Comparison of ENCODE assay signal across 1 cellular context in the genomic region with DNA sequence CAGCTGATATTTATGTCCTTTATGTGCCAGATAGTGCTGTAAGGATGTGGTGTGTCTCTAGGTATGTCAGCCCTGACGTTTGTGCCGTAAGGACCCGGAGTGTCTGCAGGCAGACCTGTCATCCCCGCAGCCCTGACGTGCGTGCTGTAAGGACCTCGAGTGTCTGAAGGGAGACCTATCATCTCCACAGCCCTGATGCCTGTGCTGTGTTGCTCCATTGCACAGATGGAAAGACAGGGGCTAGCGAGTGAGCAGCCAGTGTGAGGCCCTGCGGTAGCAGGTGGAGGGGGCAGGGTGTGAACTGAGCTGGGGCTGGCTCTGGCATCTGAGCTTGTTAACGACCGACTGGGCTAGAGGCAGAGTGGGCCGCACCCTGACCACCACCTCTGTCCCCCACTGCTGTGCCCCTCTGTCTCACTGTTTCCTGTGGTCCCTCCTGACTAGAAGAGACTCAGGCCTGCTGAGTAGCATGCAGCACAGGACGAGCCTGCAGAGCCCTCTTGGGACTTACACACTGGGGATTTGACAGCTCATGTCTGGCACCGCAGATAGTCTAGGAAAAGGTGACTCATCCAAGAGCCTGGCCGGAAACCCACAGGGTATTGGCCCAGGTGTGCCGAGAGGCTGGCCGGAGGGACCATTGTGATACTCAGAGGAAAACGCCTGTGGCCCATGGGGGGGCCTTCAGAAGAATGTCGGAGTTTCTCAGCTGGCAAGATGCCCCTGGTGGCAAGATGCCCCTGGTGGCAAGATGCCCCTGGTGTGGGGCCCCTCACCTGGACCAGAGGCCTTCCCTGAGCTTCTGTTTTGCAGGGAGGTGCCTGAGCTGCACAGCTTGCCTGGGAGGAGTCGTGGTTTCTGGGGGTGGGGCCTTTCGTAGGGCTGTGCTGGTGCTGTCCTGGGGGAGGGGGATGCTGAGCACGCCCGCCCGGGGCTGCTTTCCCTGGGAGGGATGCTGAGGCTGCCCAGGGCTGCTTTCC.
A peak's percentile ranks its signal among the peaks of the same experiment; 100 is the strongest.
TF ChIP-seq lines count a peak whose summit lies in the region.

No MANE protein-coding gene starts in this region.

TF ChIP-seq in K562, 482 proteins besides CTCF, POLR2A, EP300 and RAD21 (continued from another document and continues in another):
- TF ChIP-seq, protein P1, sequence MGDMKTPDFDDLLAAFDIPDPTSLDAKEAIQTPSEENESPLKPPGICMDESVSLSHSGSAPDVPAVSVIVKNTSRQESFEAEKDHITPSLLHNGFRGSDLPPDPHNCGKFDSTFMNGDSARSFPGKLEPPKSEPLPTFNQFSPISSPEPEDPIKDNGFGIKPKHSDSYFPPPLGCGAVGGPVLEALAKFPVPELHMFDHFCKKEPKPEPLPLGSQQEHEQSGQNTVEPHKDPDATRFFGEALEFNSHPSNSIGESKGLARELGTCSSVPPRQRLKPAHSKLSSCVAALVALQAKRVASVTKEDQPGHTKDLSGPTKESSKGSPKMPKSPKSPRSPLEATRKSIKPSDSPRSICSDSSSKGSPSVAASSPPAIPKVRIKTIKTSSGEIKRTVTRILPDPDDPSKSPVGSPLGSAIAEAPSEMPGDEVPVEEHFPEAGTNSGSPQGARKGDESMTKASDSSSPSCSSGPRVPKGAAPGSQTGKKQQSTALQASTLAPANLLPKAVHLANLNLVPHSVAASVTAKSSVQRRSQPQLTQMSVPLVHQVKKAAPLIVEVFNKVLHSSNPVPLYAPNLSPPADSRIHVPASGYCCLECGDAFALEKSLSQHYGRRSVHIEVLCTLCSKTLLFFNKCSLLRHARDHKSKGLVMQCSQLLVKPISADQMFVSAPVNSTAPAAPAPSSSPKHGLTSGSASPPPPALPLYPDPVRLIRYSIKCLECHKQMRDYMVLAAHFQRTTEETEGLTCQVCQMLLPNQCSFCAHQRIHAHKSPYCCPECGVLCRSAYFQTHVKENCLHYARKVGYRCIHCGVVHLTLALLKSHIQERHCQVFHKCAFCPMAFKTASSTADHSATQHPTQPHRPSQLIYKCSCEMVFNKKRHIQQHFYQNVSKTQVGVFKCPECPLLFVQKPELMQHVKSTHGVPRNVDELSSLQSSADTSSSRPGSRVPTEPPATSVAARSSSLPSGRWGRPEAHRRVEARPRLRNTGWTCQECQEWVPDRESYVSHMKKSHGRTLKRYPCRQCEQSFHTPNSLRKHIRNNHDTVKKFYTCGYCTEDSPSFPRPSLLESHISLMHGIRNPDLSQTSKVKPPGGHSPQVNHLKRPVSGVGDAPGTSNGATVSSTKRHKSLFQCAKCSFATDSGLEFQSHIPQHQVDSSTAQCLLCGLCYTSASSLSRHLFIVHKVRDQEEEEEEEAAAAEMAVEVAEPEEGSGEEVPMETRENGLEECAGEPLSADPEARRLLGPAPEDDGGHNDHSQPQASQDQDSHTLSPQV (IDR thresholded peaks at IDR 0.05), result no peak
- TF ChIP-seq CREBBP (IDR thresholded peaks at IDR 0.05; ENCODE audit: low read depth, low read length), result no peak
- no peak for TF ChIP-seq CHD4 (IDR thresholded peaks at IDR 0.05; ENCODE audit: insufficient read depth, insufficient replicate concordance, low read depth, low read length, poor library complexity, severe bottlenecking)
- TF ChIP-seq ESRRB (CRISPR knock-in tag; IDR thresholded peaks at IDR 0.05; ENCODE audit: borderline replicate concordance), result no peak
- no peak for TF ChIP-seq SMAD3 (CRISPR knock-in tag; conservative IDR thresholded peaks at IDR 0.05)
- TF ChIP-seq, protein P2, sequence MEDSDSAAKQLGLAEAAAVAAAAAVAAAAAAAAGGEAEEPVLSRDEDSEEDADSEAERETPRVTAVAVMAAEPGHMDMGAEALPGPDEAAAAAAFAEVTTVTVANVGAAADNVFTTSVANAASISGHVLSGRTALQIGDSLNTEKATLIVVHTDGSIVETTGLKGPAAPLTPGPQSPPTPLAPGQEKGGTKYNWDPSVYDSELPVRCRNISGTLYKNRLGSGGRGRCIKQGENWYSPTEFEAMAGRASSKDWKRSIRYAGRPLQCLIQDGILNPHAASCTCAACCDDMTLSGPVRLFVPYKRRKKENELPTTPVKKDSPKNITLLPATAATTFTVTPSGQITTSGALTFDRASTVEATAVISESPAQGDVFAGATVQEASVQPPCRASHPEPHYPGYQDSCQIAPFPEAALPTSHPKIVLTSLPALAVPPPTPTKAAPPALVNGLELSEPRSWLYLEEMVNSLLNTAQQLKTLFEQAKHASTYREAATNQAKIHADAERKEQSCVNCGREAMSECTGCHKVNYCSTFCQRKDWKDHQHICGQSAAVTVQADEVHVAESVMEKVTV (CRISPR knock-in tag; IDR thresholded peaks at IDR 0.05), result no peak
- no peak for TF ChIP-seq NCOA1 (IDR thresholded peaks at IDR 0.05; ENCODE audit: low read depth)
- no peak for TF ChIP-seq ZNF57 (CRISPR knock-in tag; IDR thresholded peaks at IDR 0.05)
- TF ChIP-seq DPF2 (IDR thresholded peaks at IDR 0.05), result peak; percentile 88
- TF ChIP-seq HDAC6 (IDR thresholded peaks at IDR 0.05; ENCODE audit: low read depth, low read length), result no peak
- TF ChIP-seq ZNF316 (IDR thresholded peaks at IDR 0.05), result no peak
- no peak for TF ChIP-seq ZNF431 (CRISPR knock-in tag; IDR thresholded peaks at IDR 0.05)
- TF ChIP-seq, protein P3, sequence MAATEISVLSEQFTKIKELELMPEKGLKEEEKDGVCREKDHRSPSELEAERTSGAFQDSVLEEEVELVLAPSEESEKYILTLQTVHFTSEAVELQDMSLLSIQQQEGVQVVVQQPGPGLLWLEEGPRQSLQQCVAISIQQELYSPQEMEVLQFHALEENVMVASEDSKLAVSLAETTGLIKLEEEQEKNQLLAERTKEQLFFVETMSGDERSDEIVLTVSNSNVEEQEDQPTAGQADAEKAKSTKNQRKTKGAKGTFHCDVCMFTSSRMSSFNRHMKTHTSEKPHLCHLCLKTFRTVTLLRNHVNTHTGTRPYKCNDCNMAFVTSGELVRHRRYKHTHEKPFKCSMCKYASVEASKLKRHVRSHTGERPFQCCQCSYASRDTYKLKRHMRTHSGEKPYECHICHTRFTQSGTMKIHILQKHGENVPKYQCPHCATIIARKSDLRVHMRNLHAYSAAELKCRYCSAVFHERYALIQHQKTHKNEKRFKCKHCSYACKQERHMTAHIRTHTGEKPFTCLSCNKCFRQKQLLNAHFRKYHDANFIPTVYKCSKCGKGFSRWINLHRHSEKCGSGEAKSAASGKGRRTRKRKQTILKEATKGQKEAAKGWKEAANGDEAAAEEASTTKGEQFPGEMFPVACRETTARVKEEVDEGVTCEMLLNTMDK (IDR thresholded peaks at IDR 0.05; ENCODE audit: borderline replicate concordance, insufficient read depth, low read depth, low read length, poor library complexity, severe bottlenecking), result no peak
- no peak for TF ChIP-seq BMI1 (IDR thresholded peaks at IDR 0.05; ENCODE audit: low read length)
- TF ChIP-seq DNMT1 (IDR thresholded peaks at IDR 0.05), result no peak
- TF ChIP-seq, protein P4, sequence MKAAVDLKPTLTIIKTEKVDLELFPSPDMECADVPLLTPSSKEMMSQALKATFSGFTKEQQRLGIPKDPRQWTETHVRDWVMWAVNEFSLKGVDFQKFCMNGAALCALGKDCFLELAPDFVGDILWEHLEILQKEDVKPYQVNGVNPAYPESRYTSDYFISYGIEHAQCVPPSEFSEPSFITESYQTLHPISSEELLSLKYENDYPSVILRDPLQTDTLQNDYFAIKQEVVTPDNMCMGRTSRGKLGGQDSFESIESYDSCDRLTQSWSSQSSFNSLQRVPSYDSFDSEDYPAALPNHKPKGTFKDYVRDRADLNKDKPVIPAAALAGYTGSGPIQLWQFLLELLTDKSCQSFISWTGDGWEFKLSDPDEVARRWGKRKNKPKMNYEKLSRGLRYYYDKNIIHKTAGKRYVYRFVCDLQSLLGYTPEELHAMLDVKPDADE (conservative IDR thresholded peaks at IDR 0.05; ENCODE audit: control insufficient read depth, low read depth, low read length), result peak; percentile 62; the same call in 1 of the 2 replicates
- TF ChIP-seq BCL6 (CRISPR knock-in tag; IDR thresholded peaks at IDR 0.05), result no peak
- TF ChIP-seq NRF1 (conservative IDR thresholded peaks at IDR 0.05 in 1 of 2, IDR thresholded peaks at IDR 0.05 in 1 of 2), result no peak
- TF ChIP-seq, protein P5, sequence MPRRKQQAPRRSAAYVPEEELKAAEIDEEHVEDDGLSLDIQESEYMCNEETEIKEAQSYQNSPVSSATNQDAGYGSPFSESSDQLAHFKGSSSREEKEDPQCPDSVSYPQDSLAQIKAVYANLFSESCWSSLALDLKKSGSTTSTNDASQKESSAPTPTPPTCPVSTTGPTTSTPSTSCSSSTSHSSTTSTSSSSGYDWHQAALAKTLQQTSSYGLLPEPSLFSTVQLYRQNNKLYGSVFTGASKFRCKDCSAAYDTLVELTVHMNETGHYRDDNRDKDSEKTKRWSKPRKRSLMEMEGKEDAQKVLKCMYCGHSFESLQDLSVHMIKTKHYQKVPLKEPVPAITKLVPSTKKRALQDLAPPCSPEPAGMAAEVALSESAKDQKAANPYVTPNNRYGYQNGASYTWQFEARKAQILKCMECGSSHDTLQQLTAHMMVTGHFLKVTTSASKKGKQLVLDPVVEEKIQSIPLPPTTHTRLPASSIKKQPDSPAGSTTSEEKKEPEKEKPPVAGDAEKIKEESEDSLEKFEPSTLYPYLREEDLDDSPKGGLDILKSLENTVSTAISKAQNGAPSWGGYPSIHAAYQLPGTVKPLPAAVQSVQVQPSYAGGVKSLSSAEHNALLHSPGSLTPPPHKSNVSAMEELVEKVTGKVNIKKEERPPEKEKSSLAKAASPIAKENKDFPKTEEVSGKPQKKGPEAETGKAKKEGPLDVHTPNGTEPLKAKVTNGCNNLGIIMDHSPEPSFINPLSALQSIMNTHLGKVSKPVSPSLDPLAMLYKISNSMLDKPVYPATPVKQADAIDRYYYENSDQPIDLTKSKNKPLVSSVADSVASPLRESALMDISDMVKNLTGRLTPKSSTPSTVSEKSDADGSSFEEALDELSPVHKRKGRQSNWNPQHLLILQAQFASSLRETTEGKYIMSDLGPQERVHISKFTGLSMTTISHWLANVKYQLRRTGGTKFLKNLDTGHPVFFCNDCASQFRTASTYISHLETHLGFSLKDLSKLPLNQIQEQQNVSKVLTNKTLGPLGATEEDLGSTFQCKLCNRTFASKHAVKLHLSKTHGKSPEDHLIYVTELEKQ (CRISPR knock-in tag; IDR thresholded peaks at IDR 0.05), result no peak
- no peak for TF ChIP-seq CSDE1 (IDR thresholded peaks at IDR 0.05)
- TF ChIP-seq ZNF696 (CRISPR knock-in tag; conservative IDR thresholded peaks at IDR 0.05), result no peak
- TF ChIP-seq CBX5 (IDR thresholded peaks at IDR 0.05; ENCODE audit: borderline replicate concordance, low read depth), result no peak
- TF ChIP-seq, protein P6, sequence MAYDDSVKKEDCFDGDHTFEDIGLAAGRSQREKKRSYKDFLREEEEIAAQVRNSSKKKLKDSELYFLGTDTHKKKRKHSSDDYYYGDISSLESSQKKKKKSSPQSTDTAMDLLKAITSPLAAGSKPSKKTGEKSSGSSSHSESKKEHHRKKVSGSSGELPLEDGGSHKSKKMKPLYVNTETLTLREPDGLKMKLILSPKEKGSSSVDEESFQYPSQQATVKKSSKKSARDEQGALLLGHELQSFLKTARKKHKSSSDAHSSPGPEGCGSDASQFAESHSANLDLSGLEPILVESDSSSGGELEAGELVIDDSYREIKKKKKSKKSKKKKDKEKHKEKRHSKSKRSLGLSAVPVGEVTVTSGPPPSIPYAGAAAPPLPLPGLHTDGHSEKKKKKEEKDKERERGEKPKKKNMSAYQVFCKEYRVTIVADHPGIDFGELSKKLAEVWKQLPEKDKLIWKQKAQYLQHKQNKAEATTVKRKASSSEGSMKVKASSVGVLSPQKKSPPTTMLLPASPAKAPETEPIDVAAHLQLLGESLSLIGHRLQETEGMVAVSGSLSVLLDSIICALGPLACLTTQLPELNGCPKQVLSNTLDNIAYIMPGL (CRISPR knock-in tag; IDR thresholded peaks at IDR 0.05), result no peak
- TF ChIP-seq ZNF586 (CRISPR knock-in tag; conservative IDR thresholded peaks at IDR 0.05), result no peak
- TF ChIP-seq, protein P7, sequence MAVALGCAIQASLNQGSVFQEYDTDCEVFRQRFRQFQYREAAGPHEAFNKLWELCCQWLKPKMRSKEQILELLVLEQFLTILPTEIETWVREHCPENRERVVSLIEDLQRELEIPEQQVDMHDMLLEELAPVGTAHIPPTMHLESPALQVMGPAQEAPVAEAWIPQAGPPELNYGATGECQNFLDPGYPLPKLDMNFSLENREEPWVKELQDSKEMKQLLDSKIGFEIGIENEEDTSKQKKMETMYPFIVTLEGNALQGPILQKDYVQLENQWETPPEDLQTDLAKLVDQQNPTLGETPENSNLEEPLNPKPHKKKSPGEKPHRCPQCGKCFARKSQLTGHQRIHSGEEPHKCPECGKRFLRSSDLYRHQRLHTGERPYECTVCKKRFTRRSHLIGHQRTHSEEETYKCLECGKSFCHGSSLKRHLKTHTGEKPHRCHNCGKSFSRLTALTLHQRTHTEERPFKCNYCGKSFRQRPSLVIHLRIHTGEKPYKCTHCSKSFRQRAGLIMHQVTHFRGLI (CRISPR knock-in tag; IDR thresholded peaks at IDR 0.05), result no peak
- no peak for TF ChIP-seq BRF1 (IDR thresholded peaks at IDR 0.05; ENCODE audit: borderline replicate concordance, extremely low read depth, insufficient read length)
- TF ChIP-seq TOE1 (IDR thresholded peaks at IDR 0.05; ENCODE audit: borderline replicate concordance), result no peak
- TF ChIP-seq TOE1 (CRISPR knock-in tag; IDR thresholded peaks at IDR 0.05; ENCODE audit: borderline replicate concordance, low read depth), result no peak
- TF ChIP-seq, protein P8, sequence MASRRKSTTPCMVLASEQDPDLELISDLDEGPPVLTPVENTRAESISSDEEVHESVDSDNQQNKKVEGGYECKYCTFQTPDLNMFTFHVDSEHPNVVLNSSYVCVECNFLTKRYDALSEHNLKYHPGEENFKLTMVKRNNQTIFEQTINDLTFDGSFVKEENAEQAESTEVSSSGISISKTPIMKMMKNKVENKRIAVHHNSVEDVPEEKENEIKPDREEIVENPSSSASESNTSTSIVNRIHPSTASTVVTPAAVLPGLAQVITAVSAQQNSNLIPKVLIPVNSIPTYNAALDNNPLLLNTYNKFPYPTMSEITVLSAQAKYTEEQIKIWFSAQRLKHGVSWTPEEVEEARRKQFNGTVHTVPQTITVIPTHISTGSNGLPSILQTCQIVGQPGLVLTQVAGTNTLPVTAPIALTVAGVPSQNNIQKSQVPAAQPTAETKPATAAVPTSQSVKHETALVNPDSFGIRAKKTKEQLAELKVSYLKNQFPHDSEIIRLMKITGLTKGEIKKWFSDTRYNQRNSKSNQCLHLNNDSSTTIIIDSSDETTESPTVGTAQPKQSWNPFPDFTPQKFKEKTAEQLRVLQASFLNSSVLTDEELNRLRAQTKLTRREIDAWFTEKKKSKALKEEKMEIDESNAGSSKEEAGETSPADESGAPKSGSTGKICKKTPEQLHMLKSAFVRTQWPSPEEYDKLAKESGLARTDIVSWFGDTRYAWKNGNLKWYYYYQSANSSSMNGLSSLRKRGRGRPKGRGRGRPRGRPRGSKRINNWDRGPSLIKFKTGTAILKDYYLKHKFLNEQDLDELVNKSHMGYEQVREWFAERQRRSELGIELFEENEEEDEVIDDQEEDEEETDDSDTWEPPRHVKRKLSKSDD (conservative IDR thresholded peaks at IDR 0.05; ENCODE audit: low read length), result no peak
- no peak for TF ChIP-seq POLR2AphosphoS2 (IDR thresholded peaks at IDR 0.05; ENCODE audit: low read length)
- no peak for TF ChIP-seq ZFP1 (CRISPR knock-in tag; IDR thresholded peaks at IDR 0.05)
- no peak for TF ChIP-seq HIVEP1 (CRISPR knock-in tag; IDR thresholded peaks at IDR 0.05)
- TF ChIP-seq, protein P9, sequence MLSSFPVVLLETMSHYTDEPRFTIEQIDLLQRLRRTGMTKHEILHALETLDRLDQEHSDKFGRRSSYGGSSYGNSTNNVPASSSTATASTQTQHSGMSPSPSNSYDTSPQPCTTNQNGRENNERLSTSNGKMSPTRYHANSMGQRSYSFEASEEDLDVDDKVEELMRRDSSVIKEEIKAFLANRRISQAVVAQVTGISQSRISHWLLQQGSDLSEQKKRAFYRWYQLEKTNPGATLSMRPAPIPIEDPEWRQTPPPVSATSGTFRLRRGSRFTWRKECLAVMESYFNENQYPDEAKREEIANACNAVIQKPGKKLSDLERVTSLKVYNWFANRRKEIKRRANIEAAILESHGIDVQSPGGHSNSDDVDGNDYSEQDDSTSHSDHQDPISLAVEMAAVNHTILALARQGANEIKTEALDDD (IDR thresholded peaks at IDR 0.05), result no peak
- no peak for TF ChIP-seq GTF2F1 (IDR thresholded peaks at IDR 0.05; ENCODE audit: low read depth, low read length)
